ENCODE assay signal across 16 cellular contexts in the genomic region with DNA sequence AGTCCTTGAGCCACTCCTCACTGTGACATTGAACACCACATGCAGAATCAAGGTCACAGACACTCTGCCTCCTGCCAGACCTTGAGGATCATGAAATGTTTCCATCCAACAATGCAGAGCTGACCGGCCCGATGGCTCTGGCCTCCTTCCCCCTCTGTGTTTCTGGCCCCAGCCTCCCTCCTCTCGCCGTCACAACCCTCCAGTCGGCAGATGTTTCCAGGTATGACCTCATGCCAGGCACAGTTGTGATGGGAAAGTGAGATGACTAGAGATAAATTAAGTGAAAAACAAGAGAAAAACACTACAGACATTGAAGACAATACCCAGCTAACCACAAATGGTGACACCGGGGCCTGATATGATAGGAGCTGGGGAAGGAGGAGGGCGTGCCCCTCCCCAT. TPM values are rescaled to one million over a fixed set of nuclear protein-coding genes. Genes with fewer than 3 reads are reported as not detected.
DNase-seq lines count a peak whose midpoint lies in the region; ATAC-seq and TF ChIP-seq lines count a peak whose summit lies in the region.
"Had no signal": no experiment of that assay in that cellular context is flagged by ENCODE, and none has a peak within 500 bp of the region (broad histone marks: within the 10 kb centered on the region; RNA-seq: fewer than 3 reads in every experiment).

No MANE protein-coding gene starts in this region.

- no peaks in the 10 kb centered on the region for H3K9me2 ChIP-seq in PC-3 (replicated peaks; ENCODE audit: low read length)

- H3K9ac ChIP-seq in neural progenitor cell: no peak overlapping the region
- no peak overlapping the region for H3K9ac ChIP-seq in PC-3 (ENCODE audit: low read length)
- H3K9ac ChIP-seq: BLaER1 treated with 17β-estradiol and CSF1 and Interleukin-3, amounts not matched to agents 10 nM and 100 nM had no signal

- H4K20me1 ChIP-seq in neural progenitor cell (ENCODE audit: low read depth): no peaks in the 10 kb centered on the region
- H4K20me1 ChIP-seq in PC-3 (ENCODE audit: low read length): no peaks in the 10 kb centered on the region

- no peaks in the 10 kb centered on the region for H3K36me3 ChIP-seq in BE2C
- no peaks in the 10 kb centered on the region for H3K36me3 ChIP-seq in neural progenitor cell
- no peaks in the 10 kb centered on the region for H3K36me3 ChIP-seq in PC-3 (ENCODE audit: low read depth, low read length)

- H3K4me3 ChIP-seq in BE2C (ENCODE audit: low read depth, low read length) (no peak overlapping the region), neural progenitor cell (no peak overlapping the region), PC-3 (ENCODE audit: low read length) (no peak overlapping the region)
- H3K4me3 ChIP-seq: BLaER1 treated with 17β-estradiol and CSF1 and Interleukin-3, amounts not matched to agents 10 nM and 100 nM; GM23338 had no signal

- H3K27me3 ChIP-seq in BE2C (peaks cover 4% of the 10 kb centered on the region; the same call in 1 of the 2 replicates), neural progenitor cell (peaks cover 10% of the 10 kb centered on the region), PC-3 (ENCODE audit: low read length) (no peaks in the 10 kb centered on the region)

- no peaks in the 10 kb centered on the region for H3K79me2 ChIP-seq in neural progenitor cell (ENCODE audit: low read depth)
- no peaks in the 10 kb centered on the region for H3K79me2 ChIP-seq in PC-3 (ENCODE audit: low read length)

- H3K9me3 Mint-ChIP-seq in neural progenitor cell: peaks cover 5% of the 10 kb centered on the region
- H3K9me3 Mint-ChIP-seq: CD4-positive, CD25-positive, alpha-beta regulatory T cell had no signal

- POLR2A ChIA-PET in PC-3 (lab: Charles Lee; ENCODE audit: unreplicated experiment): no interaction called here

- H3K4me2 ChIP-seq in neural progenitor cell (no peak overlapping the region), PC-3 (ENCODE audit: low read length) (no peak overlapping the region)
- H3K4me2 ChIP-seq: BLaER1 treated with 17β-estradiol and CSF1 and Interleukin-3, amounts not matched to agents 10 nM and 100 nM; GM23338 had no signal

- H3K27ac Mint-ChIP-seq in neural progenitor cell: peak overlapping the region; percentile 2
- H3K27ac Mint-ChIP-seq: CD4-positive, CD25-positive, alpha-beta regulatory T cell; GM23338 had no signal

- H3F3A ChIP-seq in neural progenitor cell (ENCODE audit: low read depth) (no peaks in the 10 kb centered on the region), PC-3 (ENCODE audit: low read length, unreplicated experiment) (no peaks in the 10 kb centered on the region)

- intact Hi-C loops in PC-3 (cut with micrococcal nuclease): no loop called here

- no peak for TF ChIP-seq CTCF in BE2C (IDR thresholded peaks at IDR 0.05; ENCODE audit: low read depth, low read length)
- TF ChIP-seq CTCF in neural progenitor cell (IDR thresholded peaks at IDR 0.05): no peak
- TF ChIP-seq CTCF in PC-3 (conservative IDR thresholded peaks at IDR 0.05; ENCODE audit: low read depth, low read length): no peak

- CTCF ChIA-PET in PC-3 (lab: Charles Lee): interaction anchor here (2.7 kb wide), 1 partner anchor 65 kb away, joined by 26 read pairs; no protein-coding TSS in a partner anchor

- no peak overlapping the region for H3K4me3 Mint-ChIP-seq in neural progenitor cell
- H3K4me3 Mint-ChIP-seq: GM23338 had no signal

- H3K27me3 Mint-ChIP-seq in neural progenitor cell (ENCODE audit: insufficient read depth, low read depth): peaks cover 33% of the 10 kb centered on the region

- no peak overlapping the region for H3K27ac ChIP-seq in neural progenitor cell
- no peak overlapping the region for H3K27ac ChIP-seq in PC-3 (ENCODE audit: low read length)
- H3K27ac ChIP-seq: BLaER1 treated with 17β-estradiol and CSF1 and Interleukin-3, amounts not matched to agents 10 nM and 100 nM had no signal

- H3K36me3 Mint-ChIP-seq in neural progenitor cell: no peaks in the 10 kb centered on the region
- H3K36me3 Mint-ChIP-seq: CD4-positive, CD25-positive, alpha-beta regulatory T cell had no signal

- no TSS peak for BruUV-seq in PC-3 (replicated peaks; lab: Mats Ljungman, UMichigan)

- H3K4me1 ChIP-seq in BE2C (peaks cover 16% of the 10 kb centered on the region), neural progenitor cell (peaks cover 5% of the 10 kb centered on the region), PC-3 (ENCODE audit: insufficient read depth, low read length) (no peaks in the 10 kb centered on the region)

- no peak for ATAC-seq in PC-3
- ATAC-seq: GM23338, HepG2 had no signal

- peaks cover 19% of the 10 kb centered on the region for H3K4me1 Mint-ChIP-seq in neural progenitor cell

- peak; percentile 60 for DNase-seq in DMS53 (lab: John Stamatoyannopoulos, UW)
- no peak for DNase-seq in DMS53 treated with DMSO at 0.1 percent for 48 hours (lab: John Stamatoyannopoulos, UW; ENCODE audit: unreplicated experiment)
- DNase-seq in BE2C: peak; percentile 61
- peak; percentile 22 for DNase-seq in OCI-M1 (lab: John Stamatoyannopoulos, UW)
- no peak for DNase-seq in neural progenitor cell (ENCODE audit: low spot score)
- no peak for DNase-seq in PC-3
- no peak for DNase-seq in NCI-H2171 treated with DMSO at 0.1 percent for 48 hours (lab: John Stamatoyannopoulos, UW)
- DNase-seq: 8988T; AML-193; CD4-positive, CD25-positive, alpha-beta regulatory T cell; DND-41; GDM1; H7 had no signal

- no peaks in the 10 kb centered on the region for H3K9me3 ChIP-seq in BE2C
- no peaks in the 10 kb centered on the region for H3K9me3 ChIP-seq in neural progenitor cell (ENCODE audit: low read depth)
- no peaks in the 10 kb centered on the region for H3K9me3 ChIP-seq in PC-3 (ENCODE audit: low read length)
- H3K9me3 ChIP-seq: BLaER1 treated with 17β-estradiol and CSF1 and Interleukin-3, amounts not matched to agents 10 nM and 100 nM had no signal

- H2AFZ ChIP-seq in neural progenitor cell (replicated peaks): no peak overlapping the region
- no peak overlapping the region for H2AFZ ChIP-seq in PC-3 (ENCODE audit: low read length)
- H2AFZ ChIP-seq: GM23338 had no signal

RNA-seq across cellular contexts. Expression of gene NTNG2, which starts 9.8 kb away (rescaled TPM):
- 1.3 TPM for polyA plus RNA-seq in BE2C (2012; ENCODE audit: insufficient read depth, insufficient read length, low read depth)
- total RNA-seq in neural progenitor cell (ENCODE audit: low replicate concordance) (1.0 and 1.2 TPM in 2 replicates), PC-3 (2014; rRNA removed) (1.7 and 6.0 TPM in 2 replicates)

Comparison
In these comparisons a context has a peak if more than half of its experiments do, and no peak if none do; other contexts are left out.
1. DNase-seq: peak in DMS53 (single experiment), BE2C (single experiment) and OCI-M1 (single experiment); none in DMS53 treated with DMSO at 0.1 percent for 48 hours (single experiment), neural progenitor cell (single experiment), PC-3 (single experiment) and NCI-H2171 treated with DMSO at 0.1 percent for 48 hours (single experiment).